9 cellular contexts compared by ENCODE assay signal in genomic region chr22:46574993-46575914, GRCh38. TPM values are rescaled to one million over a fixed set of nuclear protein-coding genes. Genes with fewer than 3 reads are reported as not detected.
DNase-seq lines count a peak whose midpoint lies in the region; ATAC-seq and TF ChIP-seq lines count a peak whose summit lies in the region.
"Had no signal": no experiment of that assay in that cellular context is flagged by ENCODE, and none has a peak within 500 bp of the region (broad histone marks: within the 10 kb centered on the region; RNA-seq: fewer than 3 reads in every experiment).

No MANE protein-coding gene starts in this region.

- no peak overlapping the region for H4K5ac ChIP-seq in H9 (ENCODE audit: insufficient read length, low read depth, low read length)

- no peaks in the 10 kb centered on the region; the same call in 1 of the 2 replicates for H3K27me3 ChIP-seq in H9 (ENCODE audit: insufficient read depth, low read length)
- no peaks in the 10 kb centered on the region for H3K27me3 ChIP-seq in Peyer's patch
- H3K27me3 ChIP-seq in esophagus (ENCODE audit: control insufficient read depth in 1 of 2, insufficient read depth in 2 of 2, low read length in 2 of 2): no peaks in the 10 kb centered on the region

- no peaks in the 10 kb centered on the region for H3K79me2 ChIP-seq in H9 (ENCODE audit: insufficient read depth, low read length)

- no peak overlapping the region for H3K9ac ChIP-seq in H9 (ENCODE audit: extremely low read depth, insufficient read length, low read length)

- no peak overlapping the region for H2BK20ac ChIP-seq in H9 (ENCODE audit: low read depth, low read length, poor library complexity, severe bottlenecking)

- peak overlapping the region; percentile 20 for H3K4me2 ChIP-seq in H9 (ENCODE audit: insufficient read depth, insufficient read length, low read length)

- no peaks in the 10 kb centered on the region for H3K79me1 ChIP-seq in H9 (ENCODE audit: insufficient read depth, low read depth, low read length, poor library complexity, severe bottlenecking)

- H3K4ac ChIP-seq in H9 (ENCODE audit: low read depth, low read length): no peak overlapping the region

- H3K18ac ChIP-seq in H9 (ENCODE audit: insufficient read length, low read depth, low read length): no peak overlapping the region

- H3K23ac ChIP-seq in H9 (ENCODE audit: insufficient read length, low read depth, low read length): no peak overlapping the region

- no peaks in the 10 kb centered on the region for H4K20me1 ChIP-seq in H9 (ENCODE audit: control insufficient read depth, insufficient read depth, insufficient read length)

- no peak for ATAC-seq in GM19395 (IDR thresholded peaks at IDR 0.05; ENCODE audit: unreplicated experiment)
- no peak for ATAC-seq in GM21515 (IDR thresholded peaks at IDR 0.05; ENCODE audit: unreplicated experiment)
- ATAC-seq in GM21367 (IDR thresholded peaks at IDR 0.05; ENCODE audit: unreplicated experiment): no peak

- TF ChIP-seq CTCF in H9 (conservative IDR thresholded peaks at IDR 0.05) (no peak), Peyer's patch (IDR thresholded peaks at IDR 0.05) (peak in 3 of 6 experiments; percentile 29 to 37 (median 29)), osteocyte (IDR thresholded peaks at IDR 0.05) (no peak)

- no CpG with 5 or more reads among the region's 19 CpGs for WGBS in H9 (ENCODE audit: extremely low coverage, insufficient read length, low lambda C conversion rate)
- 62 to 67% methylated on average over 19 of the region's 19 CpGs for WGBS in esophagus, 2 donors

- no peak overlapping the region for H4K8ac ChIP-seq in H9 (replicated peaks; ENCODE audit: insufficient read length, low read depth, low read length)

- no peak overlapping the region for H2BK15ac ChIP-seq in H9 (ENCODE audit: low read depth, low read length)

- H3T11ph ChIP-seq in H9 (ENCODE audit: low read length): no peak overlapping the region

- no peak overlapping the region for H3K56ac ChIP-seq in H9 (ENCODE audit: insufficient read length, low read depth, low read length)

- no peaks in the 10 kb centered on the region for H3K4me1 ChIP-seq in H9 (ENCODE audit: insufficient read depth, low read length)
- H3K4me1 ChIP-seq in Peyer's patch: peaks cover 0 to 45% (median 21%) of the 10 kb centered on the region in 4 donors
- peaks cover 13 to 32% of the 10 kb centered on the region in 2 donors for H3K4me1 ChIP-seq in esophagus (ENCODE audit: control insufficient read depth in 2 of 2, insufficient read depth in 2 of 2, low read length in 1 of 2)

- DNase-seq in H9 (peak; percentile 61), Peyer's patch (peak in 2 of 3 donors; percentile 81 to 85), osteocyte (ENCODE audit: extremely low spot score, unreplicated experiment) (no peak), erythroblast (lab: John Stamatoyannopoulos, UW) (no peak)
- DNase-seq: NCI-H187 had no signal

- H3K23me2 ChIP-seq in H9 (ENCODE audit: insufficient read length, low read depth, low read length, poor library complexity, severe bottlenecking): peaks cover 8% of the 10 kb centered on the region

- H2AK5ac ChIP-seq in H9 (ENCODE audit: insufficient read length, low read length): no peak overlapping the region

- H2BK12ac ChIP-seq in H9 (ENCODE audit: insufficient read length, low read depth, low read length): no peak overlapping the region

- no peak overlapping the region for H2BK120ac ChIP-seq in H9 (ENCODE audit: low read depth, low read length, poor library complexity, severe bottlenecking)

- H3K27ac ChIP-seq in H9 (ENCODE audit: insufficient read length, low read depth, low read length): no peak overlapping the region
- peak overlapping the region; percentile 25 to 92 (median 76) for H3K27ac ChIP-seq in Peyer's patch
- peak overlapping the region; percentile 49 to 81 for H3K27ac ChIP-seq in esophagus (ENCODE audit: low read depth in 2 of 2, low read length in 1 of 2)

- peaks cover 9 to 10% of the 10 kb centered on the region in 2 experiments for H3K9me3 Mint-ChIP-seq in H9
- peaks cover 15% of the 10 kb centered on the region for H3K9me3 Mint-ChIP-seq in osteocyte (ENCODE audit: unreplicated experiment)

- H3K4me3 Mint-ChIP-seq in H9 (peak overlapping the region; percentile 70 to 83; a peak in 4 of 5 replicates), osteocyte (ENCODE audit: unreplicated experiment) (peak overlapping the region; percentile 73)

- peaks cover 32 to 44% of the 10 kb centered on the region in 2 experiments for H3K4me1 Mint-ChIP-seq in H9
- peaks cover 40% of the 10 kb centered on the region for H3K4me1 Mint-ChIP-seq in osteocyte (ENCODE audit: unreplicated experiment)

- H3K14ac ChIP-seq in H9 (ENCODE audit: insufficient read depth, low read length): no peak overlapping the region

- H3K36me3 Mint-ChIP-seq in H9 (ENCODE audit: insufficient read depth in 1 of 3, low read depth in 3 of 3): peaks cover 0 to 5% (median 0%) of the 10 kb centered on the region in 3 experiments; a peak in 3 of 7 replicates
- no peaks in the 10 kb centered on the region for H3K36me3 Mint-ChIP-seq in osteocyte (ENCODE audit: unreplicated experiment)

- H3K36me3 ChIP-seq in Peyer's patch (no peaks in the 10 kb centered on the region), esophagus (ENCODE audit: control insufficient read depth in 2 of 2, insufficient read depth in 2 of 2, low read length in 1 of 2) (no peaks in the 10 kb centered on the region)

- no peak overlapping the region; a peak in 1 of 7 replicates for H3K27ac Mint-ChIP-seq in H9
- peak overlapping the region; percentile 59 for H3K27ac Mint-ChIP-seq in osteocyte (ENCODE audit: unreplicated experiment)

- H3K27me3 Mint-ChIP-seq in H9 (ENCODE audit: low read depth): peaks cover 34% of the 10 kb centered on the region
- no peaks in the 10 kb centered on the region for H3K27me3 Mint-ChIP-seq in osteocyte (ENCODE audit: unreplicated experiment)

- no peak overlapping the region for H2BK5ac ChIP-seq in H9 (ENCODE audit: insufficient read length, low read length)

- TF ChIP-seq POLR2A in Peyer's patch (IDR thresholded peaks at IDR 0.05): peak; percentile 73 to 91
- no peak for TF ChIP-seq POLR2A in erythroblast (IDR thresholded peaks at IDR 0.05; ENCODE audit: low read length)

- no peak overlapping the region for H2AFZ ChIP-seq in H9 (ENCODE audit: low read length)

- no peaks in the 10 kb centered on the region for H3K9me3 ChIP-seq in H9 (ENCODE audit: control insufficient read depth, low read depth, low read length)
- H3K9me3 ChIP-seq in Peyer's patch: peaks cover 0 to 7% (median 0%) of the 10 kb centered on the region in 4 donors
- peaks cover 6 to 7% of the 10 kb centered on the region in 2 donors for H3K9me3 ChIP-seq in esophagus (ENCODE audit: control insufficient read depth in 2 of 2, insufficient read depth in 1 of 2, low read depth in 1 of 2, low read length in 1 of 2)

- H4K91ac ChIP-seq in H9 (ENCODE audit: insufficient read length, low read depth, low read length): no peak overlapping the region

- H3K4me3 ChIP-seq in Peyer's patch (peak overlapping the region in 2 of 4 donors; percentile 59 to 93), esophagus (ENCODE audit: low read depth in 1 of 2, low read length in 2 of 2) (no peak overlapping the region)

RNA-seq across cellular contexts. Expression of gene CELSR1, which starts 37.8 kb away (rescaled TPM):
- total RNA-seq in H9 (2021) (21.2 and 22.6 TPM in 2 replicates), Peyer's patch (10 to 100 TPM in 1 of 4 donors, 1 to 10 TPM in 3; 1.1 to 22.3 (median 1.5) TPM), osteocyte (15.9 and 16.0 TPM in 2 replicates)
- 10 to 100 TPM; 19.8 to 34.8 TPM for polyA plus RNA-seq in esophagus

RNA-seq across cellular contexts. Expression of gene GRAMD4, which starts 44.9 kb away (rescaled TPM):
- total RNA-seq in H9 (2021): 19.8 and 20.4 TPM in 2 replicates
- total RNA-seq in Peyer's patch: 100 to 1,000 TPM in 3 of 4 donors, 10 to 100 TPM in 1; 98.2 to 428 (median 422) TPM
- 10 to 100 TPM; 15.6 to 18.0 TPM for polyA plus RNA-seq in esophagus
- total RNA-seq in osteocyte: 37.4 and 44.5 TPM in 2 replicates

Comparison
In these comparisons a context has a peak if more than half of its experiments do, and no peak if none do; other contexts are left out.
1. DNase-seq: peak in H9 (single experiment) and Peyer's patch (2 of 3); none in osteocyte (single experiment) and erythroblast (0 of 2).